ENCODE assay signal across 17 cellular contexts in genomic region chr5:23446436-23446835, GRCh38.
A peak's percentile ranks its signal among the peaks of the same experiment; 100 is the strongest.
DNase-seq lines count a peak whose midpoint lies in the region; TF ChIP-seq lines count a peak whose summit lies in the region.
"Had no signal": no experiment of that assay in that cellular context is flagged by ENCODE, and none has a peak within 500 bp of the region (broad histone marks: within the 10 kb centered on the region; RNA-seq: fewer than 3 reads in every experiment).

No MANE protein-coding gene starts in this region.

- H3K27ac ChIP-seq in left ventricle myocardium inferior (replicated peaks) = peak overlapping the region; percentile 18
- H3K27ac ChIP-seq: neutrophil, SJSA1 had no signal

- TF ChIP-seq CTCF in cardiac fibroblast (IDR thresholded peaks at IDR 0.05; ENCODE audit: low read depth, low read length) = no peak
- TF ChIP-seq CTCF in left ventricle myocardium inferior (IDR thresholded peaks at IDR 0.05; ENCODE audit: borderline replicate concordance) = no peak
- TF ChIP-seq CTCF in GM10248 (IDR thresholded peaks at IDR 0.05; ENCODE audit: control extremely low read depth, extremely low read depth, low read depth, missing control alignments) = no peak

- H3K4me3 ChIP-seq in cardiac fibroblast (replicated peaks in 1 of 2; ENCODE audit: low read depth in 2 of 2, low read length in 2 of 2) (no peak overlapping the region), left ventricle myocardium inferior (no peak overlapping the region), skeletal muscle cell (ENCODE audit: low read depth, low read length) (no peak overlapping the region)
- H3K4me3 ChIP-seq: GM23338, SJSA1 had no signal

- POLR2A ChIA-PET in GM10248 (lab: Yijun Ruan, JAX) = no interaction called here

- H3K4me1 ChIP-seq in left ventricle myocardium inferior = no peaks in the 10 kb centered on the region
- H3K4me1 ChIP-seq: SJSA1 had no signal

- CTCF ChIA-PET in GM10248 (lab: Yijun Ruan, JAX) = interaction anchor here (2.3 kb wide), 1 partner anchor 10 kb away, joined by 6 read pairs; no protein-coding TSS in a partner anchor

- intact Hi-C loops in left ventricle myocardium inferior (cut with micrococcal nuclease) = no loop called here

- peaks cover 7% of the 10 kb centered on the region for H3K9me3 ChIP-seq in left ventricle myocardium inferior (replicated peaks)
- H3K9me3 ChIP-seq: neutrophil, SJSA1 had no signal

- no peaks in the 10 kb centered on the region for H3K36me3 ChIP-seq in left ventricle myocardium inferior
- H3K36me3 ChIP-seq: neutrophil, SJSA1 had no signal

- peak; percentile 51 for DNase-seq in NCI-H226
- DNase-seq in cardiac fibroblast (ENCODE audit: low read depth in 2 of 2) = peak; percentile 79 to 83
- no peak for DNase-seq in left ventricle myocardium inferior
- peak; percentile 69 for DNase-seq in skeletal muscle cell (ENCODE audit: low read depth)
- no peak for DNase-seq in activated naive CD4-positive, alpha-beta T cell treated with anti-CD3 and anti-CD28 coated beads, Interleukin-2, amount 50 U/mL, for 16 hours
- no peak for DNase-seq in DMS 273 treated with DMSO at 0.1 percent for 48 hours (lab: John Stamatoyannopoulos, UW)
- no peak for DNase-seq in GM10248 (ENCODE audit: extremely low spot score)
- DNase-seq: activated CD8-positive, alpha-beta memory T cell treated with anti-CD3 and anti-CD28 coated beads, Interleukin-2, amount 10 ng/mL, durations not matched to agents 7 days and 5 days; amniotic stem cell; GDM1; islet precursor cell; NCI-H2029 treated with DMSO at 0.1 percent for 48 hours; NCI-H510A treated with DMSO at 0.1 percent for 48 hours; stimulated activated CD4-positive, alpha-beta T cell treated with anti-CD3 and anti-CD28 coated beads, Interleukin-2, amount 100 ng/mL, for 48 hours had no signal

- H3K27me3 ChIP-seq in left ventricle myocardium inferior (ENCODE audit: low read depth) = no peaks in the 10 kb centered on the region
- H3K27me3 ChIP-seq: neutrophil, SJSA1 had no signal

Comparison
In these comparisons a context has a peak if more than half of its experiments do, and no peak if none do; other contexts are left out.
1. DNase-seq: peak in NCI-H226 (single experiment), cardiac fibroblast (2 of 2) and skeletal muscle cell (single experiment); none in left ventricle myocardium inferior (single experiment), activated naive CD4-positive, alpha-beta T cell treated with anti-CD3 and anti-CD28 coated beads, Interleukin-2, amount 50 U/mL, for 16 hours (single experiment), DMS 273 treated with DMSO at 0.1 percent for 48 hours (single experiment) and GM10248 (single experiment).